ENCODE assay signal across 23 cellular contexts in the genomic region with DNA sequence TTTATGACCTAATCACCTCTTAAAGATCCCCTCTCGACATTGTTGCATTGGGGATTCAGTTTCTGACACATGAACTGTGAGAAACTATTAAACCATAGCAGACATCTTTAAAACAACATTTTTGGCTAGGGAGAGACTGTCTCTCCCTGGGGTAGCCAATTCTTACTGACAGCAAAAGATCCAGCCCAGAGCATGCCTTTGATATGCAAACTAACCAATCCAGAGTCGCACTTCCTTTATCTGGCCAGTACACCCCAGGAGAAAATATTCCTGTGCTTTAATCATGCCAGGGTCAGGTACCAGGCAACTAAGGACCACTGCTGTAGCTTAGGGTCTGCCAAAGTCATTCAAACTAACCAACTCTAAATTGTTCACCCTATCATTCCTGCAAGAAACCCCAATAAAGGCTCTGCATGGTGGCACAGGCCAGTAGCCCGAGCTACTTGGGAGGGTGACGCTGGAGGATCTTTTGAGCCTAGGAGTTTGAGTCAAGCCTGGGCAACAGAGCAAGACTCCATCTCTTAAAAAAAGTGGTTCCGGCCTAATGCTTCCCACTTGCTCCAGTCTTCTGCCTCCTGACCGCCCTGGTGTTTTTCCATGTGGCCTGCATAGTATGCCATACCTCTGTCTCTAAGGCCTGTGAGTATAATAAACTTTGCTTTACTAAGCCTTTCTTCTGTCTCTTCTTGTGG.
"Had no signal": no experiment of that assay in that cellular context is flagged by ENCODE, and none has a peak within 500 bp of the region (broad histone marks: within the 10 kb centered on the region; RNA-seq: fewer than 3 reads in every experiment).

No MANE protein-coding gene starts in this region.

- DNase-seq: activated CD4-positive, alpha-beta memory T cell treated with anti-CD3 and anti-CD28 coated beads, Interleukin-2, amount 10 ng/mL, durations not matched to agents 7 days and 5 days; activated CD4-positive, alpha-beta T cell treated with anti-CD3 and anti-CD28 coated beads for 36 hours; activated CD4-positive, alpha-beta T cell treated with anti-CD3 and anti-CD28 coated beads, Interleukin-2, amount 50 U/mL, for 1 hour; activated naive CD4-positive, alpha-beta T cell treated with anti-CD3 and anti-CD28 coated beads, Interleukin-2, amount 50 U/mL, for 16 hours; activated naive CD8-positive, alpha-beta T cell treated with anti-CD3 and anti-CD28 coated beads, Interleukin-2, amount 10 ng/mL, durations not matched to agents 7 days and 5 days; activated T-cell treated with anti-CD3 and anti-CD28 coated beads for 4 hours; adrenal gland; aorta; central memory CD4-positive, alpha-beta T cell; MM.1S; NCI-H1105; NCI-H1436; NCI-H1694 treated with DMSO at 0.1 percent for 48 hours; NCI-H2029 treated with DMSO at 0.1 percent for 48 hours; NCI-H524; Peyer's patch; Right ventricle myocardium superior; SJCRH30; SW 1271 had no signal

- H3K36me3 Mint-ChIP-seq: activated naive CD8-positive, alpha-beta T cell treated with anti-CD3 and anti-CD28 coated beads, Interleukin-2, amount 10 ng/mL, durations not matched to agents 7 days and 5 days had no signal

- ATAC-seq: activated CD4-positive, alpha-beta T cell treated with anti-CD3 and anti-CD28 coated beads for 36 hours; SK-N-SH treated with all-trans-retinoic acid at 6 μM for 48 hours had no signal

- H3K27ac Mint-ChIP-seq: activated CD4-positive, alpha-beta memory T cell treated with anti-CD3 and anti-CD28 coated beads, Interleukin-2, amount 10 ng/mL, durations not matched to agents 7 days and 5 days; activated CD4-positive, alpha-beta T cell treated with anti-CD3 and anti-CD28 coated beads for 36 hours; activated naive CD8-positive, alpha-beta T cell treated with anti-CD3 and anti-CD28 coated beads, Interleukin-2, amount 10 ng/mL, durations not matched to agents 7 days and 5 days had no signal

- H3K27me3 ChIP-seq: adrenal gland, Peyer's patch, SJCRH30 had no signal

- H3K9me3 ChIP-seq: adrenal gland, Peyer's patch, SJCRH30 had no signal

- H3K4me3 Mint-ChIP-seq: activated CD4-positive, alpha-beta memory T cell treated with anti-CD3 and anti-CD28 coated beads, Interleukin-2, amount 10 ng/mL, durations not matched to agents 7 days and 5 days; activated CD4-positive, alpha-beta T cell treated with anti-CD3 and anti-CD28 coated beads for 36 hours; activated naive CD8-positive, alpha-beta T cell treated with anti-CD3 and anti-CD28 coated beads, Interleukin-2, amount 10 ng/mL, durations not matched to agents 7 days and 5 days had no signal

- H3K27ac ChIP-seq: adrenal gland, Peyer's patch, RWPE1, SJCRH30, VCaP had no signal

- H3K36me3 ChIP-seq: adrenal gland, Peyer's patch, SJCRH30 had no signal

- H3K27me3 Mint-ChIP-seq: activated CD4-positive, alpha-beta memory T cell treated with anti-CD3 and anti-CD28 coated beads, Interleukin-2, amount 10 ng/mL, durations not matched to agents 7 days and 5 days had no signal

- H3K4me3 ChIP-seq: adrenal gland, Peyer's patch, SJCRH30 had no signal

- H3K9me3 Mint-ChIP-seq: activated CD4-positive, alpha-beta memory T cell treated with anti-CD3 and anti-CD28 coated beads, Interleukin-2, amount 10 ng/mL, durations not matched to agents 7 days and 5 days; activated naive CD8-positive, alpha-beta T cell treated with anti-CD3 and anti-CD28 coated beads, Interleukin-2, amount 10 ng/mL, durations not matched to agents 7 days and 5 days had no signal

- H3K4me1 Mint-ChIP-seq: activated CD4-positive, alpha-beta memory T cell treated with anti-CD3 and anti-CD28 coated beads, Interleukin-2, amount 10 ng/mL, durations not matched to agents 7 days and 5 days; activated CD4-positive, alpha-beta T cell treated with anti-CD3 and anti-CD28 coated beads for 36 hours; activated naive CD8-positive, alpha-beta T cell treated with anti-CD3 and anti-CD28 coated beads, Interleukin-2, amount 10 ng/mL, durations not matched to agents 7 days and 5 days had no signal

- FAIRE-seq: bronchial epithelial cell had no signal

- H3K4me1 ChIP-seq: adrenal gland, Peyer's patch had no signal
